1 cellular context compared by ENCODE assay signal in genomic region chr6:33123732-33124524, GRCh38.
TF ChIP-seq lines count a peak whose summit lies in the region.

No MANE protein-coding gene starts in this region.

TF ChIP-seq in K562, 482 proteins besides CTCF, POLR2A, EP300 and RAD21 (continued from another document and continues in another):
- TF ChIP-seq, protein P1, sequence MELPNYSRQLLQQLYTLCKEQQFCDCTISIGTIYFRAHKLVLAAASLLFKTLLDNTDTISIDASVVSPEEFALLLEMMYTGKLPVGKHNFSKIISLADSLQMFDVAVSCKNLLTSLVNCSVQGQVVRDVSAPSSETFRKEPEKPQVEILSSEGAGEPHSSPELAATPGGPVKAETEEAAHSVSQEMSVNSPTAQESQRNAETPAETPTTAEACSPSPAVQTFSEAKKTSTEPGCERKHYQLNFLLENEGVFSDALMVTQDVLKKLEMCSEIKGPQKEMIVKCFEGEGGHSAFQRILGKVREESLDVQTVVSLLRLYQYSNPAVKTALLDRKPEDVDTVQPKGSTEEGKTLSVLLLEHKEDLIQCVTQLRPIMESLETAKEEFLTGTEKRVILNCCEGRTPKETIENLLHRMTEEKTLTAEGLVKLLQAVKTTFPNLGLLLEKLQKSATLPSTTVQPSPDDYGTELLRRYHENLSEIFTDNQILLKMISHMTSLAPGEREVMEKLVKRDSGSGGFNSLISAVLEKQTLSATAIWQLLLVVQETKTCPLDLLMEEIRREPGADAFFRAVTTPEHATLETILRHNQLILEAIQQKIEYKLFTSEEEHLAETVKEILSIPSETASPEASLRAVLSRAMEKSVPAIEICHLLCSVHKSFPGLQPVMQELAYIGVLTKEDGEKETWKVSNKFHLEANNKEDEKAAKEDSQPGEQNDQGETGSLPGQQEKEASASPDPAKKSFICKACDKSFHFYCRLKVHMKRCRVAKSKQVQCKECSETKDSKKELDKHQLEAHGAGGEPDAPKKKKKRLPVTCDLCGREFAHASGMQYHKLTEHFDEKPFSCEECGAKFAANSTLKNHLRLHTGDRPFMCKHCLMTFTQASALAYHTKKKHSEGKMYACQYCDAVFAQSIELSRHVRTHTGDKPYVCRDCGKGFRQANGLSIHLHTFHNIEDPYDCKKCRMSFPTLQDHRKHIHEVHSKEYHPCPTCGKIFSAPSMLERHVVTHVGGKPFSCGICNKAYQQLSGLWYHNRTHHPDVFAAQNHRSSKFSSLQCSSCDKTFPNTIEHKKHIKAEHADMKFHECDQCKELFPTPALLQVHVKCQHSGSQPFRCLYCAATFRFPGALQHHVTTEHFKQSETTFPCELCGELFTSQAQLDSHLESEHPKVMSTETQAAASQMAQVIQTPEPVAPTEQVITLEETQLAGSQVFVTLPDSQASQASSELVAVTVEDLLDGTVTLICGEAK (IDR thresholded peaks at IDR 0.05): no peak
- TF ChIP-seq, protein P1 (CRISPR knock-in tag; IDR thresholded peaks at IDR 0.05): no peak
- TF ChIP-seq OTX1 (CRISPR knock-in tag; IDR thresholded peaks at IDR 0.05) (no peak), ZBTB33 (CRISPR knock-in tag; IDR thresholded peaks at IDR 0.05) (0 out of 2 replicates have a peak, but pooled peaks have one; percentile 43), THRA (IDR thresholded peaks at IDR 0.05) (no peak), SPI1 (IDR thresholded peaks at IDR 0.05; ENCODE audit: borderline replicate concordance, low read depth, low read length) (no peak), RBM34 (IDR thresholded peaks at IDR 0.05; ENCODE audit: borderline replicate concordance, insufficient read depth, low read length) (no peak), ZNF431 (CRISPR knock-in tag; IDR thresholded peaks at IDR 0.05) (no peak), RB1 (IDR thresholded peaks at IDR 0.05; ENCODE audit: low read depth) (peak; percentile 63; the same call in 1 of the 2 replicates), ZNF197 (CRISPR knock-in tag; IDR thresholded peaks at IDR 0.05; ENCODE audit: low read depth) (no peak), TOE1 (IDR thresholded peaks at IDR 0.05; ENCODE audit: borderline replicate concordance) (no peak), TOE1 (CRISPR knock-in tag; IDR thresholded peaks at IDR 0.05; ENCODE audit: borderline replicate concordance, low read depth) (no peak), ZNF766 (CRISPR knock-in tag; conservative IDR thresholded peaks at IDR 0.05) (no peak), SMAD3 (CRISPR knock-in tag; conservative IDR thresholded peaks at IDR 0.05) (no peak), GTF2A2 (tag; IDR thresholded peaks at IDR 0.05) (no peak), ZBTB26 (CRISPR knock-in tag; IDR thresholded peaks at IDR 0.05) (no peak), GABPB1 (CRISPR knock-in tag; IDR thresholded peaks at IDR 0.05) (no peak), ZKSCAN3 (CRISPR knock-in tag; IDR thresholded peaks at IDR 0.05) (no peak), NFYB (IDR thresholded peaks at IDR 0.05; ENCODE audit: extremely low read depth, insufficient read length) (no peak), ZNF583 (CRISPR knock-in tag; IDR thresholded peaks at IDR 0.05) (no peak), U2AF1 (optimal IDR thresholded peaks at IDR 0.05; ENCODE audit: low read depth, low read length) (no peak), ZNF778 (CRISPR knock-in tag; IDR thresholded peaks at IDR 0.05) (no peak), SIN3B (IDR thresholded peaks at IDR 0.05; ENCODE audit: low read depth) (no peak), POLR3G (IDR thresholded peaks at IDR 0.05; ENCODE audit: extremely low read depth, insufficient read length, insufficient replicate concordance) (no peak), NBN (IDR thresholded peaks at IDR 0.05; ENCODE audit: low read depth) (no peak), CUX1 (CRISPR knock-in tag; IDR thresholded peaks at IDR 0.05) (no peak), RBM39 (optimal IDR thresholded peaks at IDR 0.05; ENCODE audit: low read depth, low read length) (no peak), SMAD4 (CRISPR knock-in tag; conservative IDR thresholded peaks at IDR 0.05) (no peak)
- TF ChIP-seq, protein P2, sequence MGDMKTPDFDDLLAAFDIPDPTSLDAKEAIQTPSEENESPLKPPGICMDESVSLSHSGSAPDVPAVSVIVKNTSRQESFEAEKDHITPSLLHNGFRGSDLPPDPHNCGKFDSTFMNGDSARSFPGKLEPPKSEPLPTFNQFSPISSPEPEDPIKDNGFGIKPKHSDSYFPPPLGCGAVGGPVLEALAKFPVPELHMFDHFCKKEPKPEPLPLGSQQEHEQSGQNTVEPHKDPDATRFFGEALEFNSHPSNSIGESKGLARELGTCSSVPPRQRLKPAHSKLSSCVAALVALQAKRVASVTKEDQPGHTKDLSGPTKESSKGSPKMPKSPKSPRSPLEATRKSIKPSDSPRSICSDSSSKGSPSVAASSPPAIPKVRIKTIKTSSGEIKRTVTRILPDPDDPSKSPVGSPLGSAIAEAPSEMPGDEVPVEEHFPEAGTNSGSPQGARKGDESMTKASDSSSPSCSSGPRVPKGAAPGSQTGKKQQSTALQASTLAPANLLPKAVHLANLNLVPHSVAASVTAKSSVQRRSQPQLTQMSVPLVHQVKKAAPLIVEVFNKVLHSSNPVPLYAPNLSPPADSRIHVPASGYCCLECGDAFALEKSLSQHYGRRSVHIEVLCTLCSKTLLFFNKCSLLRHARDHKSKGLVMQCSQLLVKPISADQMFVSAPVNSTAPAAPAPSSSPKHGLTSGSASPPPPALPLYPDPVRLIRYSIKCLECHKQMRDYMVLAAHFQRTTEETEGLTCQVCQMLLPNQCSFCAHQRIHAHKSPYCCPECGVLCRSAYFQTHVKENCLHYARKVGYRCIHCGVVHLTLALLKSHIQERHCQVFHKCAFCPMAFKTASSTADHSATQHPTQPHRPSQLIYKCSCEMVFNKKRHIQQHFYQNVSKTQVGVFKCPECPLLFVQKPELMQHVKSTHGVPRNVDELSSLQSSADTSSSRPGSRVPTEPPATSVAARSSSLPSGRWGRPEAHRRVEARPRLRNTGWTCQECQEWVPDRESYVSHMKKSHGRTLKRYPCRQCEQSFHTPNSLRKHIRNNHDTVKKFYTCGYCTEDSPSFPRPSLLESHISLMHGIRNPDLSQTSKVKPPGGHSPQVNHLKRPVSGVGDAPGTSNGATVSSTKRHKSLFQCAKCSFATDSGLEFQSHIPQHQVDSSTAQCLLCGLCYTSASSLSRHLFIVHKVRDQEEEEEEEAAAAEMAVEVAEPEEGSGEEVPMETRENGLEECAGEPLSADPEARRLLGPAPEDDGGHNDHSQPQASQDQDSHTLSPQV (IDR thresholded peaks at IDR 0.05): no peak
- TF ChIP-seq, protein P3, sequence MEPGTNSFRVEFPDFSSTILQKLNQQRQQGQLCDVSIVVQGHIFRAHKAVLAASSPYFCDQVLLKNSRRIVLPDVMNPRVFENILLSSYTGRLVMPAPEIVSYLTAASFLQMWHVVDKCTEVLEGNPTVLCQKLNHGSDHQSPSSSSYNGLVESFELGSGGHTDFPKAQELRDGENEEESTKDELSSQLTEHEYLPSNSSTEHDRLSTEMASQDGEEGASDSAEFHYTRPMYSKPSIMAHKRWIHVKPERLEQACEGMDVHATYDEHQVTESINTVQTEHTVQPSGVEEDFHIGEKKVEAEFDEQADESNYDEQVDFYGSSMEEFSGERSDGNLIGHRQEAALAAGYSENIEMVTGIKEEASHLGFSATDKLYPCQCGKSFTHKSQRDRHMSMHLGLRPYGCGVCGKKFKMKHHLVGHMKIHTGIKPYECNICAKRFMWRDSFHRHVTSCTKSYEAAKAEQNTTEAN (CRISPR knock-in tag; IDR thresholded peaks at IDR 0.05): no peak
